7 cellular contexts compared by ENCODE assay signal in the genomic region with DNA sequence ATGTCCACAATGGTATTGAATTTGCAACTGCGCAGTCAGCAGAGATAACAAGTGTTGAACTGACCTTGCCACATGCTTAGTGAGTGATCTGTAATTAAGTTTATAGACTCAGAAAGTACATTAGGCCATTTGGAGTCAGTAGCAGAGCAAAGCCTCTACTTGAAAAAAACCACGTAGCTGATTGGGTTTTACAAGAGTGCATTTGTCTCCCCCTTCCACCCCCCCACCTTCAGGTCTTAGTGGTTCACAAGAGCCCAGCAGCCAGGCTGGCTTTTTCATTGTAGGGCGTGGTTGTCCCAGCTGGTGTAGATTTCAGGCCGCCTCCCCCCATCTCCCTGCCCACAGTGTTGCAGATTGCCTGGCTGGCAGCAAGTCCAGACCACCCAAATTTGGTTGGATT. TPM values are rescaled to one million over a fixed set of nuclear protein-coding genes. Genes with fewer than 3 reads are reported as not detected.
DNase-seq lines count a peak whose midpoint lies in the region; ATAC-seq and TF ChIP-seq lines count a peak whose summit lies in the region.
"Not testable (repeated sequence)": the region's sequence is repeated elsewhere in the genome, so short reads cannot be mapped to it uniquely, and the experiment has no call there.

No MANE protein-coding gene starts in this region.

- TF ChIP-seq CTCF in PC-3 (conservative IDR thresholded peaks at IDR 0.05; ENCODE audit: low read depth, low read length); WERI-Rb-1 (IDR thresholded peaks at IDR 0.05; ENCODE audit: low read depth, low read length); colonic mucosa (IDR thresholded peaks at IDR 0.05); left ventricle myocardium inferior (IDR thresholded peaks at IDR 0.05; ENCODE audit: borderline replicate concordance); smooth muscle cell (IDR thresholded peaks at IDR 0.05; ENCODE audit: borderline replicate concordance, insufficient read depth, poor library complexity, severe bottlenecking): not testable (repeated sequence)

- not testable (repeated sequence) for H3K4me3 Mint-ChIP-seq in natural killer cell treated with Interleukin-12 subunit alpha and Interleukin-12 subunit beta and Interleukin-15 and Interleukin-18, amount 100 ng/mL, for 72 hours

- H3K79me2 ChIP-seq in PC-3 (ENCODE audit: low read length) (peaks cover 36% of the 10 kb centered on the region), smooth muscle cell (ENCODE audit: low read depth) (peaks cover 33% of the 10 kb centered on the region)

- H3K27me3 ChIP-seq in PC-3 (ENCODE audit: low read length); WERI-Rb-1 (ENCODE audit: insufficient read depth, low read depth, severe bottlenecking); colonic mucosa; left ventricle myocardium inferior (ENCODE audit: low read depth); smooth muscle cell (ENCODE audit: low read depth): not testable (repeated sequence)

- POLR2A ChIA-PET in PC-3 (lab: Charles Lee; ENCODE audit: unreplicated experiment), result not testable (repeated sequence)

- not testable (repeated sequence) for H3K9me3 ChIP-seq in PC-3 (ENCODE audit: low read length); WERI-Rb-1 (ENCODE audit: severe bottlenecking); colonic mucosa; left ventricle myocardium inferior (replicated peaks); smooth muscle cell (replicated peaks; ENCODE audit: low read depth)

- H3K4me1 ChIP-seq in PC-3 (ENCODE audit: insufficient read depth, low read length) (peaks cover 33% of the 10 kb centered on the region), left ventricle myocardium inferior (peaks cover 36% of the 10 kb centered on the region)
- not testable (repeated sequence) for H3K4me1 ChIP-seq in colonic mucosa; smooth muscle cell (ENCODE audit: low read depth)

- H3K4me3 ChIP-seq in PC-3 (ENCODE audit: low read length); WERI-Rb-1 (ENCODE audit: low read depth, low read length); colonic mucosa; left ventricle myocardium inferior; smooth muscle cell: not testable (repeated sequence)

- H3K9me2 ChIP-seq in PC-3 (replicated peaks; ENCODE audit: low read length), result not testable (repeated sequence)

- WGBS in smooth muscle cell (ENCODE audit: low lambda C conversion rate), result 77% methylated on average over 4 of the region's 4 CpGs

- H3K27ac ChIP-seq in PC-3 (ENCODE audit: low read length), result peak overlapping the region; percentile 96
- H3K27ac ChIP-seq in WERI-Rb-1, result not testable (repeated sequence)
- H3K27ac ChIP-seq in colonic mucosa, result peak overlapping the region; percentile 88
- H3K27ac ChIP-seq in left ventricle myocardium inferior (replicated peaks), result peak overlapping the region; percentile 30
- peak overlapping the region; percentile 67 for H3K27ac ChIP-seq in smooth muscle cell (ENCODE audit: low read depth)

- H3K9ac ChIP-seq in PC-3 (ENCODE audit: low read length), result peak overlapping the region; percentile 61
- H3K9ac ChIP-seq in colonic mucosa (ENCODE audit: low read depth in 2 of 2, low read length in 2 of 2); smooth muscle cell (ENCODE audit: low read depth): not testable (repeated sequence)

- H3K4me1 Mint-ChIP-seq in natural killer cell treated with Interleukin-12 subunit alpha and Interleukin-12 subunit beta and Interleukin-15 and Interleukin-18, amount 100 ng/mL, for 72 hours (ENCODE audit: low read depth in 2 of 2), result peaks cover 9 to 10% of the 10 kb centered on the region in 2 donors

- BruUV-seq in PC-3 (replicated peaks; lab: Mats Ljungman, UMichigan), result not testable (repeated sequence)

- H3K27me3 Mint-ChIP-seq in natural killer cell treated with Interleukin-12 subunit alpha and Interleukin-12 subunit beta and Interleukin-15 and Interleukin-18, amount 100 ng/mL, for 72 hours, result not testable (repeated sequence)

- H3K9me3 Mint-ChIP-seq in natural killer cell treated with Interleukin-12 subunit alpha and Interleukin-12 subunit beta and Interleukin-15 and Interleukin-18, amount 100 ng/mL, for 72 hours, result not testable (repeated sequence)

- peak overlapping the region; percentile 95 for H3K4me2 ChIP-seq in PC-3 (ENCODE audit: low read length)
- H3K4me2 ChIP-seq in smooth muscle cell, result not testable (repeated sequence)

- not testable (repeated sequence) for H3K36me3 Mint-ChIP-seq in natural killer cell treated with Interleukin-12 subunit alpha and Interleukin-12 subunit beta and Interleukin-15 and Interleukin-18, amount 100 ng/mL, for 72 hours

- intact Hi-C loops in PC-3 (cut with micrococcal nuclease), result loop anchor here (5.0 kb wide), 1 partner anchor 42 kb away; the partner anchor contains the start of gene PRSS27
- intact Hi-C loops in colonic mucosa (cut with DNase I); left ventricle myocardium inferior (cut with micrococcal nuclease): not testable (repeated sequence)

- H2AFZ ChIP-seq in PC-3 (ENCODE audit: low read length); smooth muscle cell (ENCODE audit: low read depth): not testable (repeated sequence)

- not testable (repeated sequence) for H4K20me1 ChIP-seq in PC-3 (ENCODE audit: low read length)
- peaks cover 14% of the 10 kb centered on the region for H4K20me1 ChIP-seq in smooth muscle cell (ENCODE audit: low read depth)

- H3F3A ChIP-seq in PC-3 (ENCODE audit: low read length, unreplicated experiment); smooth muscle cell (ENCODE audit: low read depth): not testable (repeated sequence)

- H3K36me3 ChIP-seq in PC-3 (ENCODE audit: low read depth, low read length); WERI-Rb-1; colonic mucosa; left ventricle myocardium inferior; smooth muscle cell (ENCODE audit: low read depth): not testable (repeated sequence)

- H3K27ac Mint-ChIP-seq in natural killer cell treated with Interleukin-12 subunit alpha and Interleukin-12 subunit beta and Interleukin-15 and Interleukin-18, amount 100 ng/mL, for 72 hours, result not testable (repeated sequence)

- DNase-seq in LHCN-M2 (ENCODE audit: low read depth), result peak; percentile 19
- not testable (repeated sequence) for DNase-seq in PC-3; left ventricle myocardium inferior; smooth muscle cell (lab: John Stamatoyannopoulos, UW; ENCODE audit: unreplicated experiment)
- DNase-seq in WERI-Rb-1, result peak; percentile 75
- DNase-seq in colonic mucosa, result peak; percentile 69
- peak; percentile 5 for DNase-seq in natural killer cell treated with Interleukin-12 subunit alpha and Interleukin-12 subunit beta and Interleukin-15 and Interleukin-18, amount 100 ng/mL, for 72 hours (ENCODE audit: low spot score)

- CTCF ChIA-PET in PC-3 (lab: Charles Lee), result not testable (repeated sequence)

- not testable (repeated sequence) for ATAC-seq in PC-3; natural killer cell treated with Interleukin-12 subunit alpha and Interleukin-12 subunit beta and Interleukin-15 and Interleukin-18, amount 100 ng/mL, for 72 hours

RNA-seq across cellular contexts. Expression of gene KCTD5, which starts 2.4 kb away (rescaled TPM):
- 39.8 and 40.9 TPM in 2 replicates for total RNA-seq in LHCN-M2 (2014; rRNA removed)
- 28.7 TPM for polyA plus RNA-seq in LHCN-M2 (2012)
- 52.2 and 62.1 TPM in 2 replicates for total RNA-seq in PC-3 (2014; rRNA removed)
- total RNA-seq in colonic mucosa, result 10 to 100 TPM; 45.2 to 88.3 TPM
- total RNA-seq in left ventricle myocardium inferior, result 10.2 TPM
- 10 to 100 TPM; 46.2 to 65.0 TPM for total RNA-seq in natural killer cell treated with Interleukin-12 subunit alpha and Interleukin-12 subunit beta and Interleukin-15 and Interleukin-18, amount 100 ng/mL, for 72 hours
- 27.0 and 38.2 TPM in 2 replicates for total RNA-seq in smooth muscle cell
- polyA plus RNA-seq in smooth muscle cell, result 35.5 and 36.6 TPM in 2 replicates

RNA-seq across cellular contexts. Expression of gene PRSS27, which starts 40.1 kb away (rescaled TPM):
- total RNA-seq in LHCN-M2 (2014; rRNA removed) (1.0 and 1.4 TPM in 2 replicates), PC-3 (2014; rRNA removed) (1.2 TPM in 1 of 2 replicates, not detected in the other), colonic mucosa (under 1 TPM; 0.15 to 0.56 TPM), left ventricle myocardium inferior (0.11 TPM), smooth muscle cell (0.63 and 2.7 TPM in 2 replicates)
- polyA plus RNA-seq in LHCN-M2 (2012), result 0.45 TPM
- total RNA-seq in natural killer cell treated with Interleukin-12 subunit alpha and Interleukin-12 subunit beta and Interleukin-15 and Interleukin-18, amount 100 ng/mL, for 72 hours, result 1 to 10 TPM; 1.1 to 1.4 TPM
- polyA plus RNA-seq in smooth muscle cell, result 2.3 and 3.3 TPM in 2 replicates
